12 cellular contexts compared by ENCODE assay signal in genomic region chr11:108666373-108666772, GRCh38. TPM values are rescaled to one million over a fixed set of nuclear protein-coding genes. Genes with fewer than 3 reads are reported as not detected.
DNase-seq lines count a peak whose midpoint lies in the region; ATAC-seq and TF ChIP-seq lines count a peak whose summit lies in the region.
"Had no signal": no experiment of that assay in that cellular context is flagged by ENCODE, and none has a peak within 500 bp of the region (broad histone marks: within the 10 kb centered on the region; RNA-seq: fewer than 3 reads in every experiment).

No MANE protein-coding gene starts in this region.

- peaks cover 20% of the 10 kb centered on the region for H3K36me3 Mint-ChIP-seq in activated CD8-positive, alpha-beta memory T cell treated with anti-CD3 and anti-CD28 coated beads, Interleukin-2, amount 10 ng/mL, durations not matched to agents 7 days and 5 days

- H3K27me3 ChIP-seq in NT2/D1 (ENCODE audit: insufficient read depth, insufficient read length) (no peaks in the 10 kb centered on the region), skeletal muscle satellite cell (ENCODE audit: control insufficient read depth, insufficient read depth, low read length) (no peaks in the 10 kb centered on the region), body of pancreas (no peaks in the 10 kb centered on the region)
- H3K27me3 ChIP-seq: SJSA1 had no signal

- CTCF ChIA-PET in activated CD8-positive, alpha-beta memory T cell treated with anti-CD3 and anti-CD28 coated beads, Interleukin-2, amount 10 ng/mL, durations not matched to agents 7 days and 5 days (lab: Charles Lee) = interaction anchor here (2.1 kb wide), 1 partner anchor 547 kb away, joined by 8 read pairs; no protein-coding TSS in a partner anchor

- H3K4me1 Mint-ChIP-seq in activated CD8-positive, alpha-beta memory T cell treated with anti-CD3 and anti-CD28 coated beads, Interleukin-2, amount 10 ng/mL, durations not matched to agents 7 days and 5 days = peaks cover 39% of the 10 kb centered on the region

- H3K9me3 ChIP-seq in NT2/D1 (ENCODE audit: insufficient read depth, low read length) (no peaks in the 10 kb centered on the region), skeletal muscle satellite cell (replicated peaks; ENCODE audit: low read length) (no peaks in the 10 kb centered on the region), body of pancreas (no peaks in the 10 kb centered on the region)
- H3K9me3 ChIP-seq: SJSA1 had no signal

- 88 to 89% methylated on average over 7 of the region's 7 CpGs for WGBS in body of pancreas, 2 donors

- H3K4me2 ChIP-seq in skeletal muscle satellite cell (ENCODE audit: low read length) = peak overlapping the region; percentile 80

- no peak for TF ChIP-seq CTCF in body of pancreas (IDR thresholded peaks at IDR 0.05)

- H3K27me3 Mint-ChIP-seq in activated CD8-positive, alpha-beta memory T cell treated with anti-CD3 and anti-CD28 coated beads, Interleukin-2, amount 10 ng/mL, durations not matched to agents 7 days and 5 days = no peaks in the 10 kb centered on the region

- no peaks in the 10 kb centered on the region for H3K9me3 Mint-ChIP-seq in activated CD8-positive, alpha-beta memory T cell treated with anti-CD3 and anti-CD28 coated beads, Interleukin-2, amount 10 ng/mL, durations not matched to agents 7 days and 5 days (ENCODE audit: low read depth)

- H3K4me3 ChIP-seq in NT2/D1 (ENCODE audit: insufficient read length, low read depth) (no peak overlapping the region), skeletal muscle satellite cell (ENCODE audit: low read length) (no peak overlapping the region), body of pancreas (no peak overlapping the region)

- no peak for DNase-seq in activated CD8-positive, alpha-beta memory T cell treated with anti-CD3 and anti-CD28 coated beads, Interleukin-2, amount 10 ng/mL, durations not matched to agents 7 days and 5 days
- DNase-seq in activated CD8-positive, alpha-beta memory T cell treated with anti-CD3 and anti-CD28 coated beads for 24 hours = no peak
- DNase-seq in NT2/D1 (ENCODE audit: low read depth, low spot score) = no peak
- DNase-seq in dermis blood vessel endothelial cell = peak; percentile 8
- no peak for DNase-seq in body of pancreas
- no peak for DNase-seq in UCSD-AML1 (lab: John Stamatoyannopoulos, UW; ENCODE audit: unreplicated experiment)
- DNase-seq: C1 segment of cervical spinal cord, NCI-H1105, occipital lobe had no signal

- ATAC-seq in activated CD8-positive, alpha-beta memory T cell treated with anti-CD3 and anti-CD28 coated beads, Interleukin-2, amount 10 ng/mL, durations not matched to agents 7 days and 5 days = no peak
- ATAC-seq in HG02870 (IDR thresholded peaks at IDR 0.05; ENCODE audit: unreplicated experiment) (no peak), body of pancreas (no peak)

- no peaks in the 10 kb centered on the region for H3K4me1 ChIP-seq in NT2/D1 (ENCODE audit: insufficient read depth, insufficient read length)
- peaks cover 19% of the 10 kb centered on the region for H3K4me1 ChIP-seq in skeletal muscle satellite cell (ENCODE audit: control insufficient read depth, insufficient read depth, low read length)
- H3K4me1 ChIP-seq in body of pancreas = peaks cover 31% of the 10 kb centered on the region

- peaks cover 32% of the 10 kb centered on the region for H3K36me3 ChIP-seq in NT2/D1 (ENCODE audit: insufficient read depth, insufficient read length, low read length)
- H3K36me3 ChIP-seq in skeletal muscle satellite cell (ENCODE audit: insufficient read depth, low read length) = no peaks in the 10 kb centered on the region
- H3K36me3 ChIP-seq in body of pancreas (replicated peaks in 1 of 2; ENCODE audit: insufficient read depth in 1 of 2, low read depth in 2 of 2) = no peaks in the 10 kb centered on the region
- H3K36me3 ChIP-seq: SJSA1 had no signal

- H3K9ac ChIP-seq in NT2/D1 (ENCODE audit: insufficient read length, low read depth) = peak overlapping the region; percentile 25
- H3K9ac ChIP-seq in skeletal muscle satellite cell (ENCODE audit: low read depth, low read length) = no peak overlapping the region

- H3K27ac Mint-ChIP-seq in activated CD8-positive, alpha-beta memory T cell treated with anti-CD3 and anti-CD28 coated beads, Interleukin-2, amount 10 ng/mL, durations not matched to agents 7 days and 5 days = no peak overlapping the region

- TF ChIP-seq POLR2A in body of pancreas (IDR thresholded peaks at IDR 0.05) = no peak

- H3K27ac ChIP-seq in body of pancreas = no peak overlapping the region
- H3K27ac ChIP-seq: SJSA1 had no signal

- peak overlapping the region; percentile 40 for H3K4me3 Mint-ChIP-seq in activated CD8-positive, alpha-beta memory T cell treated with anti-CD3 and anti-CD28 coated beads, Interleukin-2, amount 10 ng/mL, durations not matched to agents 7 days and 5 days

- intact Hi-C loops in body of pancreas (cut with DNase I) = no loop called here

RNA-seq across cellular contexts. Expression of gene DDX10, which starts 1.5 kb away (rescaled TPM):
- total RNA-seq in activated CD8-positive, alpha-beta memory T cell treated with anti-CD3 and anti-CD28 coated beads, Interleukin-2, amount 10 ng/mL, durations not matched to agents 7 days and 5 days = 10 to 100 TPM; 32.5 to 42.6 TPM
- total RNA-seq in dermis blood vessel endothelial cell (36.9 and 64.0 TPM in 2 replicates), body of pancreas (10 to 100 TPM; 11.7 to 18.5 TPM)
- 22.1 and 40.3 TPM in 2 replicates for total RNA-seq in skeletal muscle satellite cell (2012; rRNA removed)
